Comparison of ENCODE assay signal across 8 cellular contexts in genomic region chr19:35717665-35718344, GRCh38. TPM values are rescaled to one million over a fixed set of nuclear protein-coding genes. Genes with fewer than 3 reads are reported as not detected.
DNase-seq lines count a peak whose midpoint lies in the region; FAIRE-seq and TF ChIP-seq lines count a peak whose summit lies in the region.

KMT2B (plus strand) TSS chr19:35718003; CDS start chr19:35718019, 16 bp downstream.

- H3K4me3 ChIP-seq in astrocyte of the cerebellum (ENCODE audit: low read depth, low read length) (peak within 1 kb of the TSS; percentile 82), iPS DF 6.9 (ENCODE audit: low read length) (peak within 1 kb of the TSS; percentile 89), skeletal muscle tissue (ENCODE audit: low read length in 3 of 3) (peak within 1 kb of the TSS; percentile 82 to 95 (median 93))

- H3K9me3 ChIP-seq in iPS DF 6.9 (ENCODE audit: control insufficient read depth, insufficient read depth, low read length), result no peaks in the 10 kb centered on the region
- no peaks in the 10 kb centered on the region for H3K9me3 ChIP-seq in skeletal muscle tissue (ENCODE audit: control insufficient read depth in 3 of 3, low read length in 3 of 3)

- TF ChIP-seq POLR2A in H54 (IDR thresholded peaks at IDR 0.05; ENCODE audit: low read depth, low read length), result peak; percentile 44

- DNase-seq in D721Med (ENCODE audit: insufficient read length, low spot score), result peak; percentile 99
- peak; percentile 100 for DNase-seq in H54 (ENCODE audit: insufficient read length, low spot score)
- DNase-seq in NCI-H345 (lab: John Stamatoyannopoulos, UW), result peak; percentile 100
- DNase-seq in astrocyte of the cerebellum (ENCODE audit: low read depth), result peak; percentile 91
- DNase-seq in iPS DF 6.9 (ENCODE audit: low read depth, low spot score), result no peak
- no peak for DNase-seq in middle frontal gyrus (ENCODE audit: extremely low spot score, low spot score)
- no peak for DNase-seq in AML-193 (lab: John Stamatoyannopoulos, UW)

- TF ChIP-seq CTCF in D721Med (IDR thresholded peaks at IDR 0.05; ENCODE audit: insufficient read depth, missing control alignments) (no peak), astrocyte of the cerebellum (IDR thresholded peaks at IDR 0.05; ENCODE audit: low read depth, low read length, missing control alignments) (no peak)

- FAIRE-seq in D721Med (lab: Jason Lieb, UNC) (no peak), H54 (lab: Jason Lieb, UNC) (no peak)

- H3K36me3 ChIP-seq in iPS DF 6.9 (ENCODE audit: control insufficient read depth, insufficient read depth, low read length) (peaks cover 19% of the 10 kb centered on the region), skeletal muscle tissue (ENCODE audit: control insufficient read depth in 3 of 3, insufficient read depth in 3 of 3, low read length in 3 of 3) (peaks cover 18 to 24% (median 19%) of the 10 kb centered on the region in 3 donors)

- peak within 1 kb of the TSS; percentile 88 to 92 (median 91) for H3K9ac ChIP-seq in skeletal muscle tissue (ENCODE audit: low read depth in 1 of 3, low read length in 3 of 3)

- H3K4me1 ChIP-seq in iPS DF 6.9 (ENCODE audit: control insufficient read depth, insufficient read depth, low read length), result peaks cover 8% of the 10 kb centered on the region
- H3K4me1 ChIP-seq in skeletal muscle tissue (ENCODE audit: control insufficient read depth in 3 of 3, insufficient read depth in 3 of 3, low read length in 3 of 3), result peaks cover 26 to 39% (median 26%) of the 10 kb centered on the region in 3 donors

- no peaks in the 10 kb centered on the region for H3K27me3 ChIP-seq in iPS DF 6.9 (ENCODE audit: control insufficient read depth, insufficient read depth, low read length)
- H3K27me3 ChIP-seq in skeletal muscle tissue (ENCODE audit: control insufficient read depth in 3 of 3, insufficient read depth in 3 of 3, low read length in 3 of 3), result no peaks in the 10 kb centered on the region

- in situ Hi-C loops in astrocyte of the cerebellum (cut with HindIII; ENCODE audit: low sequenced_read_pairs), result no loop called here

- no CpG with 5 or more reads among the region's 109 CpGs for WGBS in iPS DF 6.9 (ENCODE audit: insufficient coverage, insufficient read length)

- H3K27ac ChIP-seq in iPS DF 6.9 (ENCODE audit: low read length) (no peak within 1 kb of the TSS), skeletal muscle tissue (ENCODE audit: low read depth, low read length) (peak within 1 kb of the TSS; percentile 72)

RNA-seq across cellular contexts. Expression of gene KMT2B, which starts in this region (rescaled TPM):
- total RNA-seq in skeletal muscle tissue, result 5.7 TPM

Comparison
In these comparisons a context has a peak if more than half of its experiments do, and no peak if none do; other contexts are left out.
1. DNase-seq: peak in D721Med (single experiment), H54 (single experiment), NCI-H345 (single experiment) and astrocyte of the cerebellum (single experiment); none in iPS DF 6.9 (single experiment), middle frontal gyrus (single experiment) and AML-193 (0 of 2).
2. Peak in every context shown above with its lines, with median percentiles within 50 percentile points of each other: H3K4me3 ChIP-seq.